In genomic region chr10:87878664-87879459, GRCh38 we compare ENCODE assay signal across 1 cellular context.
TF ChIP-seq lines count a peak whose summit lies in the region.

No MANE protein-coding gene starts in this region.

TF ChIP-seq in K562, 482 proteins besides CTCF, POLR2A, EP300 and RAD21 (continued from another document and continues in another):
- TF ChIP-seq ZBTB40 (IDR thresholded peaks at IDR 0.05) (0 out of 2 replicates have a peak, but pooled peaks have one; percentile 34), ZBTB40 (CRISPR knock-in tag; IDR thresholded peaks at IDR 0.05) (no peak), CEBPG (CRISPR knock-in tag; IDR thresholded peaks at IDR 0.05) (no peak; the same call in 1 of the 2 replicates), CEBPG (tag; conservative IDR thresholded peaks at IDR 0.05 in 1 of 2, IDR thresholded peaks at IDR 0.05 in 1 of 2) (peak; percentile 32 to 43; a peak in 2 of 4 replicates), NFE2L1 (tag; IDR thresholded peaks at IDR 0.05; ENCODE audit: borderline replicate concordance, low read depth) (no peak), BRD4 (IDR thresholded peaks at IDR 0.05) (no peak), ZNF3 (CRISPR knock-in tag; IDR thresholded peaks at IDR 0.05) (no peak), ZNF253 (CRISPR knock-in tag; conservative IDR thresholded peaks at IDR 0.05) (no peak), THRAP3 (IDR thresholded peaks at IDR 0.05; ENCODE audit: borderline replicate concordance) (no peak), FOXM1 (IDR thresholded peaks at IDR 0.05; ENCODE audit: low read depth) (peak; percentile 89), FOXM1 (CRISPR knock-in tag; IDR thresholded peaks at IDR 0.05; ENCODE audit: low read depth) (no peak), TAF9B (IDR thresholded peaks at IDR 0.05; ENCODE audit: partially characterized antibody) (peak; percentile 34), PKNOX1 (IDR thresholded peaks at IDR 0.05) (no peak), POLR2AphosphoS2 (IDR thresholded peaks at IDR 0.05; ENCODE audit: low read length) (no peak), NR2C2 (CRISPR knock-in tag; IDR thresholded peaks at IDR 0.05) (no peak), NR2C2 (tag; IDR thresholded peaks at IDR 0.05) (no peak), KDM4B (IDR thresholded peaks at IDR 0.05; ENCODE audit: borderline replicate concordance in 2 of 2, low read depth in 1 of 2) (no peak), ZNF124 (CRISPR knock-in tag; IDR thresholded peaks at IDR 0.05) (no peak), TEAD4 (IDR thresholded peaks at IDR 0.05; ENCODE audit: low read length) (peak; percentile 90), TEAD4 (CRISPR knock-in tag; IDR thresholded peaks at IDR 0.05; ENCODE audit: borderline replicate concordance) (no peak), IFI16 (CRISPR knock-in tag; IDR thresholded peaks at IDR 0.05) (no peak), POLR2G (IDR thresholded peaks at IDR 0.05; ENCODE audit: low read depth, low read length) (no peak), CTCFL (IDR thresholded peaks at IDR 0.05; ENCODE audit: borderline replicate concordance, insufficient read depth, low read depth, low read length, poor library complexity, severe bottlenecking) (no peak), ILK (tag; IDR thresholded peaks at IDR 0.05; ENCODE audit: borderline replicate concordance, low read depth) (no peak), ELF1 (tag; IDR thresholded peaks at IDR 0.05) (no peak), PHTF2 (CRISPR knock-in tag; IDR thresholded peaks at IDR 0.05) (no peak), YY1 (IDR thresholded peaks at IDR 0.05; ENCODE audit: borderline replicate concordance in 1 of 3, control insufficient read depth in 1 of 3, extremely low read depth in 1 of 3, insufficient read depth in 3 of 3, insufficient read length in 1 of 3, insufficient replicate concordance in 2 of 3, low read depth in 1 of 3, low read length in 2 of 3) (no peak), CBX5 (IDR thresholded peaks at IDR 0.05; ENCODE audit: borderline replicate concordance, low read depth) (no peak), KDM5B (IDR thresholded peaks at IDR 0.05; ENCODE audit: insufficient replicate concordance, low read depth, low read length) (no peak), ZNF561 (CRISPR knock-in tag; conservative IDR thresholded peaks at IDR 0.05) (no peak), NCOA4 (IDR thresholded peaks at IDR 0.05; ENCODE audit: partially characterized antibody) (no peak), SIRT6 (IDR thresholded peaks at IDR 0.05; ENCODE audit: low read depth, low read length) (no peak), ZNF830 (CRISPR knock-in tag; IDR thresholded peaks at IDR 0.05) (no peak), SMARCA4 (IDR thresholded peaks at IDR 0.05) (peak; percentile 92), HLTF (IDR thresholded peaks at IDR 0.05) (no peak), ERF (CRISPR knock-in tag; IDR thresholded peaks at IDR 0.05) (no peak), GTF2F1 (IDR thresholded peaks at IDR 0.05; ENCODE audit: low read depth, low read length) (no peak), ZNF175 (CRISPR knock-in tag; IDR thresholded peaks at IDR 0.05; ENCODE audit: low read depth) (no peak), HNRNPL (IDR thresholded peaks at IDR 0.05; ENCODE audit: low read depth, low read length) (no peak), ARID3A (IDR thresholded peaks at IDR 0.05; ENCODE audit: borderline replicate concordance, low read depth, low read length) (0 out of 2 replicates have a peak, but pooled peaks have one; percentile 40), NUFIP1 (IDR thresholded peaks at IDR 0.05; ENCODE audit: partially characterized antibody) (no peak)
- TF ChIP-seq, protein P1, sequence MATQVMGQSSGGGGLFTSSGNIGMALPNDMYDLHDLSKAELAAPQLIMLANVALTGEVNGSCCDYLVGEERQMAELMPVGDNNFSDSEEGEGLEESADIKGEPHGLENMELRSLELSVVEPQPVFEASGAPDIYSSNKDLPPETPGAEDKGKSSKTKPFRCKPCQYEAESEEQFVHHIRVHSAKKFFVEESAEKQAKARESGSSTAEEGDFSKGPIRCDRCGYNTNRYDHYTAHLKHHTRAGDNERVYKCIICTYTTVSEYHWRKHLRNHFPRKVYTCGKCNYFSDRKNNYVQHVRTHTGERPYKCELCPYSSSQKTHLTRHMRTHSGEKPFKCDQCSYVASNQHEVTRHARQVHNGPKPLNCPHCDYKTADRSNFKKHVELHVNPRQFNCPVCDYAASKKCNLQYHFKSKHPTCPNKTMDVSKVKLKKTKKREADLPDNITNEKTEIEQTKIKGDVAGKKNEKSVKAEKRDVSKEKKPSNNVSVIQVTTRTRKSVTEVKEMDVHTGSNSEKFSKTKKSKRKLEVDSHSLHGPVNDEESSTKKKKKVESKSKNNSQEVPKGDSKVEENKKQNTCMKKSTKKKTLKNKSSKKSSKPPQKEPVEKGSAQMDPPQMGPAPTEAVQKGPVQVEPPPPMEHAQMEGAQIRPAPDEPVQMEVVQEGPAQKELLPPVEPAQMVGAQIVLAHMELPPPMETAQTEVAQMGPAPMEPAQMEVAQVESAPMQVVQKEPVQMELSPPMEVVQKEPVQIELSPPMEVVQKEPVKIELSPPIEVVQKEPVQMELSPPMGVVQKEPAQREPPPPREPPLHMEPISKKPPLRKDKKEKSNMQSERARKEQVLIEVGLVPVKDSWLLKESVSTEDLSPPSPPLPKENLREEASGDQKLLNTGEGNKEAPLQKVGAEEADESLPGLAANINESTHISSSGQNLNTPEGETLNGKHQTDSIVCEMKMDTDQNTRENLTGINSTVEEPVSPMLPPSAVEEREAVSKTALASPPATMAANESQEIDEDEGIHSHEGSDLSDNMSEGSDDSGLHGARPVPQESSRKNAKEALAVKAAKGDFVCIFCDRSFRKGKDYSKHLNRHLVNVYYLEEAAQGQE (CRISPR knock-in tag; IDR thresholded peaks at IDR 0.05; ENCODE audit: low read depth): no peak
- TF ChIP-seq, protein P2, sequence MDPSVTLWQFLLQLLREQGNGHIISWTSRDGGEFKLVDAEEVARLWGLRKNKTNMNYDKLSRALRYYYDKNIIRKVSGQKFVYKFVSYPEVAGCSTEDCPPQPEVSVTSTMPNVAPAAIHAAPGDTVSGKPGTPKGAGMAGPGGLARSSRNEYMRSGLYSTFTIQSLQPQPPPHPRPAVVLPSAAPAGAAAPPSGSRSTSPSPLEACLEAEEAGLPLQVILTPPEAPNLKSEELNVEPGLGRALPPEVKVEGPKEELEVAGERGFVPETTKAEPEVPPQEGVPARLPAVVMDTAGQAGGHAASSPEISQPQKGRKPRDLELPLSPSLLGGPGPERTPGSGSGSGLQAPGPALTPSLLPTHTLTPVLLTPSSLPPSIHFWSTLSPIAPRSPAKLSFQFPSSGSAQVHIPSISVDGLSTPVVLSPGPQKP (CRISPR knock-in tag; IDR thresholded peaks at IDR 0.05): no peak
- TF ChIP-seq, protein P3, sequence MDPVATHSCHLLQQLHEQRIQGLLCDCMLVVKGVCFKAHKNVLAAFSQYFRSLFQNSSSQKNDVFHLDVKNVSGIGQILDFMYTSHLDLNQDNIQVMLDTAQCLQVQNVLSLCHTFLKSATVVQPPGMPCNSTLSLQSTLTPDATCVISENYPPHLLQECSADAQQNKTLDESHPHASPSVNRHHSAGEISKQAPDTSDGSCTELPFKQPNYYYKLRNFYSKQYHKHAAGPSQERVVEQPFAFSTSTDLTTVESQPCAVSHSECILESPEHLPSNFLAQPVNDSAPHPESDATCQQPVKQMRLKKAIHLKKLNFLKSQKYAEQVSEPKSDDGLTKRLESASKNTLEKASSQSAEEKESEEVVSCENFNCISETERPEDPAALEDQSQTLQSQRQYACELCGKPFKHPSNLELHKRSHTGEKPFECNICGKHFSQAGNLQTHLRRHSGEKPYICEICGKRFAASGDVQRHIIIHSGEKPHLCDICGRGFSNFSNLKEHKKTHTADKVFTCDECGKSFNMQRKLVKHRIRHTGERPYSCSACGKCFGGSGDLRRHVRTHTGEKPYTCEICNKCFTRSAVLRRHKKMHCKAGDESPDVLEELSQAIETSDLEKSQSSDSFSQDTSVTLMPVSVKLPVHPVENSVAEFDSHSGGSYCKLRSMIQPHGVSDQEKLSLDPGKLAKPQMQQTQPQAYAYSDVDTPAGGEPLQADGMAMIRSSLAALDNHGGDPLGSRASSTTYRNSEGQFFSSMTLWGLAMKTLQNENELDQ (CRISPR knock-in tag; IDR thresholded peaks at IDR 0.05; ENCODE audit: borderline replicate concordance): no peak
